Comparison of ENCODE assay signal across 10 cellular contexts in genomic region chr11:14633506-14634224, GRCh38. TPM values are rescaled to one million over a fixed set of nuclear protein-coding genes. Genes with fewer than 3 reads are reported as not detected.
DNase-seq lines count a peak whose midpoint lies in the region; ATAC-seq and TF ChIP-seq lines count a peak whose summit lies in the region.
"Not testable (repeated sequence)": the region's sequence is repeated elsewhere in the genome, so short reads cannot be mapped to it uniquely, and the experiment has no call there.
"Had no signal": no experiment of that assay in that cellular context is flagged by ENCODE, and none has a peak within 500 bp of the region (broad histone marks: within the 10 kb centered on the region; RNA-seq: fewer than 3 reads in every experiment).

No MANE protein-coding gene starts in this region.

- H3K4me1 ChIP-seq in CD8-positive, alpha-beta memory T cell (ENCODE audit: insufficient read depth, low read length) = peaks cover 41% of the 10 kb centered on the region
- H3K4me1 ChIP-seq in mucosa of descending colon (ENCODE audit: low read depth) = peaks cover 14% of the 10 kb centered on the region

- not testable (repeated sequence) for H3K9me3 Mint-ChIP-seq in CD8-positive, alpha-beta memory T cell; central memory CD8-positive, alpha-beta T cell
- peaks cover 0 to 16% (median 12%) of the 10 kb centered on the region in 3 donors for H3K9me3 Mint-ChIP-seq in T-cell
- H3K9me3 Mint-ChIP-seq in activated CD4-positive, alpha-beta T cell treated with anti-CD3 and anti-CD28 coated beads, Interleukin-2, amount 10 ng/mL, durations not matched to agents 7 days and 5 days = peaks cover 24% of the 10 kb centered on the region

- H3K36me3 ChIP-seq in CD8-positive, alpha-beta memory T cell (ENCODE audit: insufficient read depth, low read length); mucosa of descending colon (ENCODE audit: low read depth): not testable (repeated sequence)

- peak overlapping the region; percentile 48 to 94 (median 79) for H3K27ac Mint-ChIP-seq in CD8-positive, alpha-beta memory T cell
- H3K27ac Mint-ChIP-seq in T-cell = peak overlapping the region; percentile 68 to 84
- peak overlapping the region; percentile 80 for H3K27ac Mint-ChIP-seq in activated CD4-positive, alpha-beta T cell treated with anti-CD3 and anti-CD28 coated beads, Interleukin-2, amount 10 ng/mL, durations not matched to agents 7 days and 5 days
- peak overlapping the region; percentile 29 for H3K27ac Mint-ChIP-seq in central memory CD8-positive, alpha-beta T cell (ENCODE audit: low read depth)

- not testable (repeated sequence) for ATAC-seq in T-cell (replicated peaks in 1 of 4); central memory CD8-positive, alpha-beta T cell (replicated peaks; ENCODE audit: extremely low read depth, poor library complexity, severe bottlenecking)
- ATAC-seq in mucosa of descending colon = peak; percentile 38

- H3K36me3 Mint-ChIP-seq in CD8-positive, alpha-beta memory T cell = peaks cover 2 to 10% (median 9%) of the 10 kb centered on the region in 3 donors
- peaks cover 26% of the 10 kb centered on the region for H3K36me3 Mint-ChIP-seq in T-cell
- peaks cover 51% of the 10 kb centered on the region for H3K36me3 Mint-ChIP-seq in activated CD4-positive, alpha-beta T cell treated with anti-CD3 and anti-CD28 coated beads, Interleukin-2, amount 10 ng/mL, durations not matched to agents 7 days and 5 days (ENCODE audit: low read depth)
- H3K36me3 Mint-ChIP-seq in central memory CD8-positive, alpha-beta T cell (ENCODE audit: insufficient read depth) = not testable (repeated sequence)

- peaks cover 43 to 53% (median 52%) of the 10 kb centered on the region in 3 donors for H3K4me1 Mint-ChIP-seq in CD8-positive, alpha-beta memory T cell
- peaks cover 41 to 52% (median 50%) of the 10 kb centered on the region in 3 donors for H3K4me1 Mint-ChIP-seq in T-cell
- H3K4me1 Mint-ChIP-seq in activated CD4-positive, alpha-beta T cell treated with anti-CD3 and anti-CD28 coated beads, Interleukin-2, amount 10 ng/mL, durations not matched to agents 7 days and 5 days = peaks cover 51% of the 10 kb centered on the region
- H3K4me1 Mint-ChIP-seq in central memory CD8-positive, alpha-beta T cell = peaks cover 40% of the 10 kb centered on the region

- H3K4me3 Mint-ChIP-seq in CD8-positive, alpha-beta memory T cell = peak overlapping the region; percentile 55 to 81 (median 72)
- peak overlapping the region; percentile 18 to 45 (median 21) for H3K4me3 Mint-ChIP-seq in T-cell
- H3K4me3 Mint-ChIP-seq in activated CD4-positive, alpha-beta T cell treated with anti-CD3 and anti-CD28 coated beads, Interleukin-2, amount 10 ng/mL, durations not matched to agents 7 days and 5 days = not testable (repeated sequence)
- H3K4me3 Mint-ChIP-seq in central memory CD8-positive, alpha-beta T cell = peak overlapping the region; percentile 71

- DNase-seq in CD8-positive, alpha-beta memory T cell = peak; percentile 7 to 80 (median 70)
- DNase-seq in T-cell (peak; percentile 42 to 87 (median 72)), activated gamma-delta T cell treated with Interleukin-2 at 50 U/mL for 16 hours (peak; percentile 60), mucosa of descending colon (peak; percentile 79 to 83 (median 80))
- DNase-seq in activated CD4-positive, alpha-beta T cell treated with anti-CD3 and anti-CD28 coated beads, Interleukin-2, amount 10 ng/mL, durations not matched to agents 7 days and 5 days = peak; percentile 58
- DNase-seq in activated T-cell treated with anti-CD3 and anti-CD28 coated beads, Interleukin-2, amount 50 U/mL, for 1 hour = peak; percentile 57
- DNase-seq in central memory CD8-positive, alpha-beta T cell (ENCODE audit: low spot score in 2 of 2) = peak in 1 of 2 donors; percentile 70

- not testable (repeated sequence) for H3K27me3 ChIP-seq in CD8-positive, alpha-beta memory T cell (ENCODE audit: insufficient read depth, low read length, poor library complexity, severe bottlenecking)

- H3K27ac ChIP-seq in CD8-positive, alpha-beta memory T cell (ENCODE audit: low read depth, low read length) = not testable (repeated sequence)

- H3K27me3 Mint-ChIP-seq in CD8-positive, alpha-beta memory T cell; T-cell; activated CD4-positive, alpha-beta T cell treated with anti-CD3 and anti-CD28 coated beads, Interleukin-2, amount 10 ng/mL, durations not matched to agents 7 days and 5 days; central memory CD8-positive, alpha-beta T cell: not testable (repeated sequence)

- CTCF ChIA-PET in CD8-positive, alpha-beta memory T cell (lab: Charles Lee) = interaction anchor here (1.0 to 1.2 kb wide), 2 partner anchors 11 to 55 kb away, joined by 5 to 6 read pairs; no protein-coding TSS in a partner anchor
- CTCF ChIA-PET in T-cell (lab: Charles Lee) = not testable (repeated sequence)
- CTCF ChIA-PET in activated CD4-positive, alpha-beta T cell treated with anti-CD3 and anti-CD28 coated beads, Interleukin-2, amount 10 ng/mL, durations not matched to agents 7 days and 5 days (lab: Charles Lee) = interaction anchor here (1.2 to 1.6 kb wide), 2 partner anchors 11 to 64 kb away, joined by 3 to 4 read pairs; no protein-coding TSS in a partner anchor

- TF ChIP-seq CTCF in mucosa of descending colon (IDR thresholded peaks at IDR 0.05) = not testable (repeated sequence)

- intact Hi-C loops in mucosa of descending colon (cut with DNase I, micrococcal nuclease) = not testable (repeated sequence)

- H3K9me3 ChIP-seq in CD8-positive, alpha-beta memory T cell (ENCODE audit: low read length); mucosa of descending colon: not testable (repeated sequence)

- POLR2A ChIA-PET in CD8-positive, alpha-beta memory T cell (lab: Charles Lee); activated CD4-positive, alpha-beta T cell treated with anti-CD3 and anti-CD28 coated beads, Interleukin-2, amount 10 ng/mL, durations not matched to agents 7 days and 5 days (lab: Charles Lee): not testable (repeated sequence)
- POLR2A ChIA-PET in T-cell (lab: Charles Lee) = interaction anchor here (0.6 to 1.2 kb wide), 3 partner anchors 55 to 757 kb away, joined by 3 to 5 read pairs (median 3); no protein-coding TSS in a partner anchor

- not testable (repeated sequence) for H3K4me3 ChIP-seq in CD8-positive, alpha-beta memory T cell (ENCODE audit: low read length); mucosa of descending colon

RNA-seq across cellular contexts. Expression of gene PDE3B, which starts 9.9 kb away (rescaled TPM):
- total RNA-seq in CD8-positive, alpha-beta memory T cell = 10 to 100 TPM; 47.0 to 47.2 TPM
- polyA plus RNA-seq in CD8-positive, alpha-beta memory T cell = 39.8 TPM
- 100 to 1,000 TPM; 130 to 162 (median 143) TPM for total RNA-seq in T-cell
- 100 to 1,000 TPM in 1 of 2 experiments, 10 to 100 TPM in 1; 96.6 to 101 TPM for total RNA-seq in activated CD4-positive, alpha-beta T cell treated with anti-CD3 and anti-CD28 coated beads, Interleukin-2, amount 10 ng/mL, durations not matched to agents 7 days and 5 days
- 10 to 100 TPM; 22.4 to 47.0 (median 25.9) TPM for total RNA-seq in mucosa of descending colon
- total RNA-seq: GM23248, HT1080, PC-9 had no signal
- polyA plus RNA-seq: GM23248 had no signal

Comparison
In these comparisons a context has a peak if more than half of its experiments do, and no peak if none do; other contexts are left out.
1. H3K27ac Mint-ChIP-seq: peak in every context shown above with its lines; median percentile 80 in activated CD4-positive, alpha-beta T cell treated with anti-CD3 and anti-CD28 coated beads, Interleukin-2, amount 10 ng/mL, durations not matched to agents 7 days and 5 days; 79 in CD8-positive, alpha-beta memory T cell; 76 in T-cell; 29 in central memory CD8-positive, alpha-beta T cell.